ENCODE assay signal across 15 cellular contexts in genomic region chr17:74547264-74547663, GRCh38. TPM values are rescaled to one million over a fixed set of nuclear protein-coding genes. Genes with fewer than 3 reads are reported as not detected.
DNase-seq lines count a peak whose midpoint lies in the region; ATAC-seq and TF ChIP-seq lines count a peak whose summit lies in the region.
"Had no signal": no experiment of that assay in that cellular context is flagged by ENCODE, and none has a peak within 500 bp of the region (broad histone marks: within the 10 kb centered on the region; RNA-seq: fewer than 3 reads in every experiment).

No MANE protein-coding gene starts in this region.

- H3K4me1 ChIP-seq in BLaER1 treated with 17β-estradiol and CSF1 and Interleukin-3, amounts not matched to agents 10 nM and 100 nM: peaks cover 50 to 97% (median 71%) of the 10 kb centered on the region in 10 experiments
- H3K4me1 ChIP-seq in lower lobe of right lung: no peaks in the 10 kb centered on the region

- intact Hi-C loops in activated CD4-positive, alpha-beta T cell treated with anti-CD3 and anti-CD28 coated beads for 36 hours (cut with DNase I, micrococcal nuclease): loop anchor here in 1 of 2 experiments (5.0 kb wide), 1 partner anchor 55 kb away; no protein-coding TSS in a partner anchor
- intact Hi-C loops in lower lobe of right lung (cut with DNase I): no loop called here

- no peaks in the 10 kb centered on the region for H3K27me3 ChIP-seq in BLaER1 treated with 17β-estradiol and CSF1 and Interleukin-3, amounts not matched to agents 10 nM and 100 nM
- H3K27me3 ChIP-seq in lower lobe of right lung (ENCODE audit: low read depth): peaks cover 7% of the 10 kb centered on the region

- no peak for ATAC-seq in activated CD4-positive, alpha-beta T cell treated with anti-CD3 and anti-CD28 coated beads for 36 hours
- no peak for ATAC-seq in activated CD8-positive, alpha-beta T cell treated with anti-CD3 and anti-CD28 coated beads, Interleukin-2, amount 10 ng/mL, durations not matched to agents 7 days and 5 days
- ATAC-seq in lower lobe of right lung (no peak), HG02610 (IDR thresholded peaks at IDR 0.05; ENCODE audit: unreplicated experiment) (no peak)
- ATAC-seq: GM12878 had no signal

- no peaks in the 10 kb centered on the region for H3K9me3 Mint-ChIP-seq in activated CD4-positive, alpha-beta T cell treated with anti-CD3 and anti-CD28 coated beads for 36 hours (ENCODE audit: low read depth)
- H3K9me3 Mint-ChIP-seq in activated CD8-positive, alpha-beta T cell treated with anti-CD3 and anti-CD28 coated beads, Interleukin-2, amount 10 ng/mL, durations not matched to agents 7 days and 5 days (ENCODE audit: insufficient read depth): no peaks in the 10 kb centered on the region

- peaks cover 9% of the 10 kb centered on the region for H3K4me1 Mint-ChIP-seq in activated CD4-positive, alpha-beta T cell treated with anti-CD3 and anti-CD28 coated beads for 36 hours
- H3K4me1 Mint-ChIP-seq in activated CD8-positive, alpha-beta T cell treated with anti-CD3 and anti-CD28 coated beads, Interleukin-2, amount 10 ng/mL, durations not matched to agents 7 days and 5 days (ENCODE audit: low read depth): peaks cover 45% of the 10 kb centered on the region

- H3K36me3 ChIP-seq in BLaER1 treated with 17β-estradiol and CSF1 and Interleukin-3, amounts not matched to agents 10 nM and 100 nM: peaks cover 0 to 15% (median 0%) of the 10 kb centered on the region in 11 experiments; a peak in 6 of 22 replicates
- no peaks in the 10 kb centered on the region for H3K36me3 ChIP-seq in lower lobe of right lung

- H3K27ac ChIP-seq in BLaER1 treated with 17β-estradiol and CSF1 and Interleukin-3, amounts not matched to agents 10 nM and 100 nM: peak overlapping the region in 10 of 11 experiments; percentile 61 to 84 (median 79); a peak in 20 of 22 replicates
- H3K27ac ChIP-seq in lower lobe of right lung: no peak overlapping the region
- H3K27ac ChIP-seq: GM23248 had no signal

- no peaks in the 10 kb centered on the region for H3K27me3 Mint-ChIP-seq in activated CD4-positive, alpha-beta T cell treated with anti-CD3 and anti-CD28 coated beads for 36 hours
- peaks cover 8% of the 10 kb centered on the region for H3K27me3 Mint-ChIP-seq in activated CD8-positive, alpha-beta T cell treated with anti-CD3 and anti-CD28 coated beads, Interleukin-2, amount 10 ng/mL, durations not matched to agents 7 days and 5 days (ENCODE audit: low read depth)

- TF ChIP-seq CTCF in lower lobe of right lung (IDR thresholded peaks at IDR 0.05): no peak

- POLR2A ChIA-PET in activated CD4-positive, alpha-beta T cell treated with anti-CD3 and anti-CD28 coated beads for 36 hours (lab: Charles Lee): no interaction called here
- POLR2A ChIA-PET in activated CD8-positive, alpha-beta T cell treated with anti-CD3 and anti-CD28 coated beads, Interleukin-2, amount 10 ng/mL, durations not matched to agents 7 days and 5 days (lab: Charles Lee): no interaction called here

- H3K9ac ChIP-seq in BLaER1 treated with 17β-estradiol and CSF1 and Interleukin-3, amounts not matched to agents 10 nM and 100 nM: peak overlapping the region in 6 of 11 experiments; percentile 8 to 53 (median 24); a peak in 6 of 22 replicates
- H3K9ac ChIP-seq: GM23248 had no signal

- no peak for DNase-seq in activated CD4-positive, alpha-beta T cell treated with anti-CD3 and anti-CD28 coated beads for 36 hours
- no peak for DNase-seq in activated CD4-positive, alpha-beta T cell treated with anti-CD3 and anti-CD28 coated beads for 1 hour
- no peak for DNase-seq in activated CD8-positive, alpha-beta T cell treated with anti-CD3 and anti-CD28 coated beads, Interleukin-2, amount 10 ng/mL, durations not matched to agents 7 days and 5 days
- DNase-seq in lower lobe of right lung (peak; percentile 27), NCI-H1694 treated with DMSO at 0.1 percent for 48 hours (lab: John Stamatoyannopoulos, UW) (no peak), GM19238 (ENCODE audit: insufficient read length, low spot score) (no peak)
- DNase-seq: C1 segment of cervical spinal cord, GM23248, HCEC 1CT, NCI-H187 treated with DMSO at 0.1 percent for 48 hours, NCI-H446 treated with DMSO at 0.1 percent for 48 hours had no signal

- no peak overlapping the region for H3K4me3 Mint-ChIP-seq in activated CD4-positive, alpha-beta T cell treated with anti-CD3 and anti-CD28 coated beads for 36 hours
- no peak overlapping the region for H3K4me3 Mint-ChIP-seq in activated CD8-positive, alpha-beta T cell treated with anti-CD3 and anti-CD28 coated beads, Interleukin-2, amount 10 ng/mL, durations not matched to agents 7 days and 5 days

- no peaks in the 10 kb centered on the region for H3K36me3 Mint-ChIP-seq in activated CD4-positive, alpha-beta T cell treated with anti-CD3 and anti-CD28 coated beads for 36 hours (ENCODE audit: low read depth)
- H3K36me3 Mint-ChIP-seq in activated CD8-positive, alpha-beta T cell treated with anti-CD3 and anti-CD28 coated beads, Interleukin-2, amount 10 ng/mL, durations not matched to agents 7 days and 5 days (ENCODE audit: low read depth): no peaks in the 10 kb centered on the region

- H3K27ac Mint-ChIP-seq in activated CD4-positive, alpha-beta T cell treated with anti-CD3 and anti-CD28 coated beads for 36 hours: peak overlapping the region; percentile 71
- peak overlapping the region; percentile 85 for H3K27ac Mint-ChIP-seq in activated CD8-positive, alpha-beta T cell treated with anti-CD3 and anti-CD28 coated beads, Interleukin-2, amount 10 ng/mL, durations not matched to agents 7 days and 5 days

- peak overlapping the region in 1 of 10 experiments; percentile 5; a peak in 2 of 20 replicates for H3K4me3 ChIP-seq in BLaER1 treated with 17β-estradiol and CSF1 and Interleukin-3, amounts not matched to agents 10 nM and 100 nM
- H3K4me3 ChIP-seq in lower lobe of right lung: no peak overlapping the region
- H3K4me3 ChIP-seq: GM12878, GM23248 had no signal

- no peaks in the 10 kb centered on the region for H3K9me3 ChIP-seq in BLaER1 treated with 17β-estradiol and CSF1 and Interleukin-3, amounts not matched to agents 10 nM and 100 nM (replicated peaks in 1 of 11)
- H3K9me3 ChIP-seq in lower lobe of right lung: no peaks in the 10 kb centered on the region

- peaks cover 0 to 9% (median 0%) of the 10 kb centered on the region in 11 experiments; a peak in 2 of 22 replicates for H4K20me1 ChIP-seq in BLaER1 treated with 17β-estradiol and CSF1 and Interleukin-3, amounts not matched to agents 10 nM and 100 nM

- CTCF ChIA-PET in activated CD4-positive, alpha-beta T cell treated with anti-CD3 and anti-CD28 coated beads for 36 hours (lab: Charles Lee): interaction anchor here (0.6 kb wide), 1 partner anchor 111 kb away, joined by 3 read pairs; no protein-coding TSS in a partner anchor
- CTCF ChIA-PET in activated CD8-positive, alpha-beta T cell treated with anti-CD3 and anti-CD28 coated beads, Interleukin-2, amount 10 ng/mL, durations not matched to agents 7 days and 5 days (lab: Charles Lee): no interaction called here

- H3K4me2 ChIP-seq in BLaER1 treated with 17β-estradiol and CSF1 and Interleukin-3, amounts not matched to agents 10 nM and 100 nM: peak overlapping the region; percentile 66 to 99 (median 91)

RNA-seq across cellular contexts. Expression of gene CD300C, which starts 1.3 kb away (rescaled TPM):
- total RNA-seq in activated CD4-positive, alpha-beta T cell treated with anti-CD3 and anti-CD28 coated beads for 36 hours: not detected
- under 1 TPM; 0.47 to 0.57 TPM for total RNA-seq in activated CD8-positive, alpha-beta T cell treated with anti-CD3 and anti-CD28 coated beads, Interleukin-2, amount 10 ng/mL, durations not matched to agents 7 days and 5 days
- total RNA-seq in lower lobe of right lung: 13.9 TPM
- total RNA-seq: PC-3 had no signal

RNA-seq across cellular contexts. Expression of gene CD300LB, which starts 16.0 kb away (rescaled TPM):
- total RNA-seq in activated CD4-positive, alpha-beta T cell treated with anti-CD3 and anti-CD28 coated beads for 36 hours: not detected
- total RNA-seq in activated CD8-positive, alpha-beta T cell treated with anti-CD3 and anti-CD28 coated beads, Interleukin-2, amount 10 ng/mL, durations not matched to agents 7 days and 5 days: not detected
- 1.5 TPM for total RNA-seq in lower lobe of right lung
- total RNA-seq: GM23248, PC-3 had no signal

RNA-seq across cellular contexts. Expression of gene CD300H, which starts 20.0 kb away (rescaled TPM):
- not detected for total RNA-seq in activated CD4-positive, alpha-beta T cell treated with anti-CD3 and anti-CD28 coated beads for 36 hours
- total RNA-seq in activated CD8-positive, alpha-beta T cell treated with anti-CD3 and anti-CD28 coated beads, Interleukin-2, amount 10 ng/mL, durations not matched to agents 7 days and 5 days: not detected
- 0.92 TPM for total RNA-seq in lower lobe of right lung
- total RNA-seq: GM12878, GM23248, PC-3 had no signal

RNA-seq across cellular contexts. Expression of gene CD300LD, which starts 44.8 kb away (rescaled TPM):
- total RNA-seq in activated CD4-positive, alpha-beta T cell treated with anti-CD3 and anti-CD28 coated beads for 36 hours: under 1 TPM in 1 of 2 experiments, not detected in 1; 0.18 TPM
- total RNA-seq in activated CD8-positive, alpha-beta T cell treated with anti-CD3 and anti-CD28 coated beads, Interleukin-2, amount 10 ng/mL, durations not matched to agents 7 days and 5 days: not detected
- total RNA-seq in lower lobe of right lung: not detected
- total RNA-seq: GM12878, GM23248, PC-3 had no signal
